Comparison of ENCODE assay signal across 33 cellular contexts in genomic region chr4:117203231-117203630, GRCh38.
"Had no signal": no experiment of that assay in that cellular context is flagged by ENCODE, and none has a peak within 500 bp of the region (broad histone marks: within the 10 kb centered on the region; RNA-seq: fewer than 3 reads in every experiment).

No MANE protein-coding gene starts in this region.

- H3K27me3 ChIP-seq: adrenal gland, ascending aorta, body of pancreas, brain microvascular endothelial cell, breast epithelium, cardiac muscle cell had no signal

- H3K9me3 ChIP-seq: adrenal gland, ascending aorta, body of pancreas, breast epithelium had no signal

- H3K36me3 ChIP-seq: adrenal gland, ascending aorta, brain microvascular endothelial cell, breast epithelium, cardiac muscle cell had no signal

- DNase-seq: activated effector memory CD4-positive, alpha-beta T cell treated with anti-CD3 and anti-CD28 coated beads, Interleukin-2, amount 50 U/mL, for 16 hours; activated effector memory CD4-positive, alpha-beta T cell treated with Interleukin-2 at 50 U/mL for 16 hours; activated gamma-delta T cell; activated gamma-delta T cell treated with Interleukin-2 at 50 U/mL for 16 hours; activated naive CD4-positive, alpha-beta T cell; activated naive CD4-positive, alpha-beta T cell treated with anti-CD3 and anti-CD28 coated beads for 36 hours; activated naive CD4-positive, alpha-beta T cell treated with anti-CD3 and anti-CD28 coated beads, Interleukin-2, amount 10 ng/mL, durations not matched to agents 7 days and 5 days; activated naive CD4-positive, alpha-beta T cell treated with anti-CD3 and anti-CD28 coated beads, Interleukin-2, amount 50 U/mL, for 16 hours; activated naive CD4-positive, alpha-beta T cell treated with Interleukin-2 at 50 U/mL for 16 hours; activated naive CD8-positive, alpha-beta T cell treated with anti-CD3 and anti-CD28 coated beads for 36 hours; activated naive CD8-positive, alpha-beta T cell treated with anti-CD3 and anti-CD28 coated beads, Interleukin-2, amount 10 ng/mL, durations not matched to agents 7 days and 5 days; activated naive CD8-positive, alpha-beta T cell treated with anti-CD3 and anti-CD28 coated beads, Interleukin-2, amount 50 U/mL, for 24 hours; activated T-cell treated with anti-CD3 and anti-CD28 coated beads, Interleukin-2, amount 50 U/mL, for 4 hours; activated T-cell treated with anti-CD3 and anti-CD28 coated beads, Interleukin-2, amount 50 U/mL, for 48 hours; activated T-cell treated with anti-CD3 and anti-CD28 coated beads, Interleukin-2, amount 50 U/mL, for 72 hours; adrenal gland; amniotic stem cell; amygdala; anterior cingulate cortex; aorta; body of pancreas; brain microvascular endothelial cell; caudate nucleus; central memory CD4-positive, alpha-beta T cell; cerebellar nuclear complex had no signal

- H3K4me1 ChIP-seq: adrenal gland, ascending aorta, body of pancreas, breast epithelium had no signal

- FAIRE-seq: astrocyte, bronchial epithelial cell, colon had no signal

- ATAC-seq: activated naive CD4-positive, alpha-beta T cell treated with anti-CD3 and anti-CD28 coated beads, Interleukin-2, amount 50 U/mL, for 72 hours; activated naive CD8-positive, alpha-beta T cell treated with anti-CD3 and anti-CD28 coated beads, Interleukin-2, amount 50 U/mL, for 24 hours; activated T-cell treated with anti-CD3 and anti-CD28 coated beads, Interleukin-2, amount 50 U/mL, for 4 hours; activated T-cell treated with anti-CD3 and anti-CD28 coated beads, Interleukin-2, amount 50 U/mL, for 72 hours; activated T-helper 17 cell treated with anti-CD3 and anti-CD28 coated beads, Interleukin-2, amount 50 U/mL, for 72 hours; body of pancreas had no signal

- H3K27ac ChIP-seq: adrenal gland, ascending aorta, body of pancreas, brain microvascular endothelial cell, breast epithelium, cardiac muscle cell had no signal

- H3K4me3 ChIP-seq: adrenal gland, ascending aorta, body of pancreas, breast epithelium, cardiac muscle cell had no signal
